In the genomic region with DNA sequence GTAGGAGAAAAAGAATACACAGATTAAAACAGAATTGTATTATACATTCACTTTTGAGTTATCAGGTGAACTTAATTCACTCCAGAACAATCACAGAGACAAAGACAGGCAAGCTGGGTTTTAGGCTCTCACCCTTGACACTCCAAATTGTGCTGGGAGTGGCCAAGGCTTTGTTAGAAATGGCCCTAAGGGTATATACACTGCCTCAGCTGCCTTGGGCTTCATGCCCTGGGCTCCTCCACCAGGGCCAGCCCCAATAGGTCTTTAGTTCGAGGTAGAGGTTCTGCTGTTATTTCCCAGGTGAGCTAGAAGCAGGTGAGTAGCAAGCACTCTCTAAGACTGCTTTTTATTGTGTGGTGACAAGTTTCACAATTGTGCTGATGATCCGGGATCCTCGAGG, we compare ENCODE assay signal across 18 cellular contexts.
"Had no signal": no experiment of that assay in that cellular context is flagged by ENCODE, and none has a peak within 500 bp of the region (broad histone marks: within the 10 kb centered on the region; RNA-seq: fewer than 3 reads in every experiment).

No MANE protein-coding gene starts in this region.

- H3K4me3 ChIP-seq: dorsolateral prefrontal cortex, mucosa of descending colon, sigmoid colon, spleen, thoracic aorta, upper lobe of right lung had no signal

- H3K27me3 ChIP-seq: dorsolateral prefrontal cortex, foreskin keratinocyte, neutrophil, sigmoid colon, spleen, upper lobe of right lung had no signal

- H3K4me1 ChIP-seq: foreskin keratinocyte, parathyroid adenoma, sigmoid colon, spleen, upper lobe of right lung had no signal

- DNase-seq: activated CD4-positive, alpha-beta T cell treated with anti-CD3 and anti-CD28 coated beads, Interleukin-2, amount 50 U/mL, for 1 hour; activated CD4-positive, CD25-positive, alpha-beta regulatory T cell treated with anti-CD3 and anti-CD28 coated beads, Interleukin-2, amount 50 U/mL, for 72 hours; dorsolateral prefrontal cortex; foreskin keratinocyte; hippocampal formation; mucosa of descending colon; naive thymus-derived CD4-positive, alpha-beta T cell; sigmoid colon; spleen; stimulated activated naive B cell treated with anti-CD40 and anti-IgM and Interleukin-4, amounts not matched to agents 10 μg/mL and 1 μg/mL and 100 μg/mL, for 72 hours; T-helper 17 cell; upper lobe of right lung had no signal

- H3K79me2 ChIP-seq: parathyroid adenoma had no signal

- H2AFZ ChIP-seq: parathyroid adenoma had no signal

- H3K27ac ChIP-seq: dorsolateral prefrontal cortex, foreskin keratinocyte, neutrophil, parathyroid adenoma, sigmoid colon, spleen, thoracic aorta, upper lobe of right lung, VCaP had no signal

- H3K9me3 ChIP-seq: mucosa of descending colon, neutrophil, sigmoid colon, spleen, thoracic aorta, upper lobe of right lung had no signal

- FAIRE-seq: colon, keratinocyte had no signal

- H3K9ac ChIP-seq: parathyroid adenoma had no signal

- H3K36me3 ChIP-seq: neutrophil had no signal

- ATAC-seq: foreskin keratinocyte; mucosa of descending colon; naive thymus-derived CD4-positive, alpha-beta T cell; stimulated activated naive B cell treated with anti-CD40 and anti-IgM and Interleukin-4, amounts not matched to agents 10 μg/mL and 1 μg/mL and 100 μg/mL, for 72 hours; T-helper 17 cell; upper lobe of right lung had no signal
